ENCODE assay signal across 19 cellular contexts in genomic region chr10:6400331-6400730, GRCh38.
A peak's percentile ranks its signal among the peaks of the same experiment; 100 is the strongest.
DNase-seq lines count a peak whose midpoint lies in the region; ATAC-seq and TF ChIP-seq lines count a peak whose summit lies in the region.
"Had no signal": no experiment of that assay in that cellular context is flagged by ENCODE, and none has a peak within 500 bp of the region (broad histone marks: within the 10 kb centered on the region; RNA-seq: fewer than 3 reads in every experiment).

No MANE protein-coding gene starts in this region.

- H3K27ac ChIP-seq in HEK293 (ENCODE audit: extremely low read depth, low read depth, low read length), result no peak overlapping the region
- H3K27ac ChIP-seq in layer of hippocampus (ENCODE audit: low read depth, low read length), result peak overlapping the region; percentile 62
- peak overlapping the region; percentile 56 for H3K27ac ChIP-seq in temporal lobe (ENCODE audit: low read depth, low read length)
- H3K27ac ChIP-seq: C4-2B had no signal

- H3K27me3 ChIP-seq in layer of hippocampus (ENCODE audit: control insufficient read depth, insufficient read depth, low read length), result no peaks in the 10 kb centered on the region
- H3K27me3 ChIP-seq: esophagus muscularis mucosa had no signal

- POLR2A ChIA-PET in HEK293 (lab: Yijun Ruan, JAX), result interaction anchor here (0.6 to 5.8 kb wide), 2 partner anchors 198 to 354 kb away, joined by 3 to 92 read pairs; partner anchors contain the start of gene PFKFB3

- no peaks in the 10 kb centered on the region for H3K36me3 ChIP-seq in HEK293 (ENCODE audit: control insufficient read depth in 2 of 2, insufficient read depth in 1 of 2, low read length in 2 of 2)
- H3K36me3 ChIP-seq: esophagus muscularis mucosa had no signal

- H3K4me3 ChIP-seq in HEK293 (ENCODE audit: low read depth, low read length), result no peak overlapping the region
- H3K4me3 ChIP-seq: esophagus muscularis mucosa had no signal

- no peaks in the 10 kb centered on the region for H3K27me3 Mint-ChIP-seq in glutamatergic neuron (ENCODE audit: unreplicated experiment)
- H3K27me3 Mint-ChIP-seq: activated naive CD4-positive, alpha-beta T cell treated with anti-CD3 and anti-CD28 coated beads, Interleukin-2, amount 50 U/mL, for 24 hours had no signal

- H3K9me3 ChIP-seq in HEK293 (ENCODE audit: control insufficient read depth, insufficient read depth, low read depth, low read length), result no peaks in the 10 kb centered on the region
- H3K9me3 ChIP-seq: esophagus muscularis mucosa had no signal

- DNase-seq in NOMO-1 treated with dmso at 0.1 percent for 144 hours (lab: John Stamatoyannopoulos, UW; ENCODE audit: unreplicated experiment) (peak; percentile 36), glutamatergic neuron (no peak)
- DNase-seq: activated CD4-positive, alpha-beta T cell treated with anti-CD3 and anti-CD28 coated beads, Interleukin-2, amount 50 U/mL, for 1 hour; activated T-cell treated with anti-CD3 and anti-CD28 coated beads for 4 hours; dermis blood vessel endothelial cell; DND-41; NCI-H146; NCI-H446 treated with DMSO at 0.1 percent for 48 hours; PC-3; stimulated activated CD4-positive, alpha-beta T cell treated with anti-CD3 and anti-CD28 coated beads, Interleukin-2, amount 100 ng/mL, for 48 hours had no signal

- no peak overlapping the region for H3K27ac Mint-ChIP-seq in glutamatergic neuron (ENCODE audit: unreplicated experiment)
- H3K27ac Mint-ChIP-seq: activated naive CD4-positive, alpha-beta T cell treated with anti-CD3 and anti-CD28 coated beads, Interleukin-2, amount 50 U/mL, for 24 hours had no signal

- CTCF ChIA-PET in HEK293 (lab: Yijun Ruan, JAX), result interaction anchor here (0.9 to 5.5 kb wide), 11 partner anchors 10 to 386 kb away, joined by 3 to 84 read pairs (median 23); partner anchors contain the start of gene PFKFB3

- TF ChIP-seq CTCF in HEK293 (tag by site-specific recombination; IDR thresholded peaks at IDR 0.05) (no peak), glutamatergic neuron (IDR thresholded peaks at IDR 0.05; ENCODE audit: partially characterized antibody, unreplicated experiment) (no peak)

- no peaks in the 10 kb centered on the region for H3K36me3 Mint-ChIP-seq in glutamatergic neuron (ENCODE audit: unreplicated experiment)
- H3K36me3 Mint-ChIP-seq: activated naive CD4-positive, alpha-beta T cell treated with anti-CD3 and anti-CD28 coated beads, Interleukin-2, amount 50 U/mL, for 24 hours had no signal

- H3K9me3 Mint-ChIP-seq in glutamatergic neuron (ENCODE audit: unreplicated experiment), result no peaks in the 10 kb centered on the region
- H3K9me3 Mint-ChIP-seq: activated naive CD4-positive, alpha-beta T cell treated with anti-CD3 and anti-CD28 coated beads, Interleukin-2, amount 50 U/mL, for 24 hours; brain had no signal

- ATAC-seq in HG03095 (IDR thresholded peaks at IDR 0.05; ENCODE audit: unreplicated experiment), result no peak
- ATAC-seq in GM19455 (IDR thresholded peaks at IDR 0.05; ENCODE audit: unreplicated experiment), result no peak
- ATAC-seq: PC-3 had no signal

- no peak overlapping the region for H3K4me3 Mint-ChIP-seq in glutamatergic neuron (ENCODE audit: unreplicated experiment)
- H3K4me3 Mint-ChIP-seq: activated naive CD4-positive, alpha-beta T cell treated with anti-CD3 and anti-CD28 coated beads, Interleukin-2, amount 50 U/mL, for 24 hours had no signal

- peaks cover 12% of the 10 kb centered on the region for H3K4me1 Mint-ChIP-seq in glutamatergic neuron (ENCODE audit: low read depth, unreplicated experiment)

- no peaks in the 10 kb centered on the region for H3K4me1 ChIP-seq in HEK293 (ENCODE audit: control insufficient read depth, insufficient read depth, low read length)

TF ChIP-seq in HEK293, 187 proteins besides CTCF, POLR2A, EP300 and RAD21:
- TF ChIP-seq ZFP3 (tag by site-specific recombination; IDR thresholded peaks at IDR 0.05; ENCODE audit: low read depth) (no peak), ZNF138 (tag by site-specific recombination; IDR thresholded peaks at IDR 0.05; ENCODE audit: borderline replicate concordance) (no peak), SP3 (tag by site-specific recombination; IDR thresholded peaks at IDR 0.05) (no peak), ZNF514 (tag by site-specific recombination; IDR thresholded peaks at IDR 0.05) (no peak), ZNF48 (tag by site-specific recombination; IDR thresholded peaks at IDR 0.05) (no peak), ZNF610 (tag by site-specific recombination; IDR thresholded peaks at IDR 0.05; ENCODE audit: borderline replicate concordance) (no peak), SCRT2 (tag by site-specific recombination; IDR thresholded peaks at IDR 0.05) (0 out of 2 replicates have a peak, but pooled peaks have one; percentile 14)
